In the genomic region with DNA sequence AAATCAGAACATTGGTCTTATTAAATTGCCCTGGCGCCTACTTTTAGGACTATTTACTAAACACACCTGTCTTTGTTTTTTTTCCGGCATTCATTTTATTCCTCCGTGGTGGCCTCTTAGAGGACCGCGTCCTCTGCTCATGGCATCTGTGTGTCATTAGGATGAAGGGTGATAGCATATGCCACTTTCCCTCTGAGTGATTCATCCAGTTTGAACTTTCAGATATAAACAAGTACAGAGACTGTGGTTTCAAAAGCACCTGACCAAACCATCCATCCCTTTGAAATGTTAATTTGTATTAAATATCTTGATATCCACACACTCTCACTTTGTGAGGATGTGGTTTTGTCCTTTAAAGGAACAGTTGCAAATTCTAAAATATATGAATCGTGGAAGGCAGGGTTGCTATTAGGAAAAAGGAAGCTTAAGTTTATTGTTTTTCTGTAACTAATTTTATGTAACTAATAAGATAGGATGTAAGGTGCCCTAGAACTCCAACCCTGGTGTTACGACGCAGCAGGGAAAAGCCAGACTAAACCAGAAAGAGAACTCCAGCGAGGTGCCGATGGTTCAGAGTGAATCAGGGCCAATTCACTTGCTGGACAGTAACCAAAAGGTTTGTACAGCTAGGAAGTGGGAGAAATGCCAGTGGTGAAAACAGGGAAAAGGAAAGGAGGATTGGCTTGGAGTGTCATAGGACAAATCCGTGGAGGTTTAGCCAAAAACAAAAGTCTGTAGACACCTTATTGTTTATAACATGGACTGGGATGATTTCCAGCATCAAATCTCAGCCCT, we compare ENCODE assay signal across 12 cellular contexts.
DNase-seq lines count a peak whose midpoint lies in the region; ATAC-seq and TF ChIP-seq lines count a peak whose summit lies in the region.
"Had no signal": no experiment of that assay in that cellular context is flagged by ENCODE, and none has a peak within 500 bp of the region (broad histone marks: within the 10 kb centered on the region; RNA-seq: fewer than 3 reads in every experiment).

No MANE protein-coding gene starts in this region.

- TF ChIP-seq RAD21 in SK-N-SH (IDR thresholded peaks at IDR 0.05; ENCODE audit: low read length) = no peak

- H4K20me1 ChIP-seq in SK-N-SH (ENCODE audit: insufficient read depth) = no peaks in the 10 kb centered on the region; the same call in 1 of the 2 replicates

- H3K27me3 Mint-ChIP-seq in activated CD8-positive, alpha-beta T cell treated with anti-CD3 and anti-CD28 coated beads for 36 hours = no peaks in the 10 kb centered on the region
- H3K27me3 Mint-ChIP-seq in activated CD8-positive, alpha-beta T cell treated with anti-CD3 and anti-CD28 coated beads, Interleukin-2, amount 10 ng/mL, durations not matched to agents 7 days and 5 days (ENCODE audit: low read depth) = no peaks in the 10 kb centered on the region
- H3K27me3 Mint-ChIP-seq: stimulated activated memory B cell treated with anti-CD40 and anti-IgM and Interleukin-4, amounts not matched to agents 10 μg/mL and 1 μg/mL and 100 μg/mL, for 72 hours had no signal

- WGBS in SK-N-SH (ENCODE audit: low lambda C conversion rate) = 64% methylated on average over 11 of the region's 11 CpGs

- no peaks in the 10 kb centered on the region for H3K79me2 ChIP-seq in SK-N-SH (ENCODE audit: insufficient read depth)

- H3K9me3 ChIP-seq in SK-N-SH = no peaks in the 10 kb centered on the region
- H3K9me3 ChIP-seq: BE2C had no signal

- no peak overlapping the region for H3K27ac ChIP-seq in SK-N-SH (ENCODE audit: low read depth in 2 of 2, low read length in 1 of 2)

- no peak overlapping the region for H3K4me3 ChIP-seq in SK-N-SH (ENCODE audit: low read depth in 2 of 2, low read length in 1 of 2)
- H3K4me3 ChIP-seq in fibroblast of pulmonary artery (replicated peaks; ENCODE audit: low read depth, low read length) = no peak overlapping the region

- TF ChIP-seq EP300 in SK-N-SH (IDR thresholded peaks at IDR 0.05; ENCODE audit: borderline replicate concordance in 1 of 2, low read depth in 1 of 2, low read length in 1 of 2) = no peak

- peaks cover 9 to 22% of the 10 kb centered on the region in 2 experiments; a peak in 3 of 4 replicates for H3K4me1 ChIP-seq in SK-N-SH (ENCODE audit: control insufficient read depth in 1 of 2, insufficient read depth in 2 of 2, low read depth in 1 of 2, low read length in 1 of 2)

- H3K9me3 Mint-ChIP-seq in activated CD8-positive, alpha-beta T cell treated with anti-CD3 and anti-CD28 coated beads for 36 hours = no peaks in the 10 kb centered on the region
- no peaks in the 10 kb centered on the region for H3K9me3 Mint-ChIP-seq in activated CD8-positive, alpha-beta T cell treated with anti-CD3 and anti-CD28 coated beads, Interleukin-2, amount 10 ng/mL, durations not matched to agents 7 days and 5 days (ENCODE audit: insufficient read depth)
- H3K9me3 Mint-ChIP-seq: stimulated activated memory B cell treated with anti-CD40 and anti-IgM and Interleukin-4, amounts not matched to agents 10 μg/mL and 1 μg/mL and 100 μg/mL, for 72 hours had no signal

- POLR2A ChIA-PET in activated CD8-positive, alpha-beta T cell treated with anti-CD3 and anti-CD28 coated beads for 36 hours (lab: Charles Lee) = no interaction called here
- POLR2A ChIA-PET in activated CD8-positive, alpha-beta T cell treated with anti-CD3 and anti-CD28 coated beads, Interleukin-2, amount 10 ng/mL, durations not matched to agents 7 days and 5 days (lab: Charles Lee) = no interaction called here
- POLR2A ChIA-PET in SK-N-SH (lab: Yijun Ruan, JAX) = no interaction called here

- H3K36me3 ChIP-seq in SK-N-SH (replicated peaks in 1 of 2; ENCODE audit: control insufficient read depth in 1 of 2, insufficient read depth in 2 of 2, low read length in 1 of 2) = no peaks in the 10 kb centered on the region
- H3K36me3 ChIP-seq: BE2C had no signal

- H3K4me2 ChIP-seq in SK-N-SH = peak overlapping the region; percentile 57; the same call in 1 of the 2 replicates

- no peak overlapping the region for H3K9ac ChIP-seq in SK-N-SH

- H3K4me3 Mint-ChIP-seq in activated CD8-positive, alpha-beta T cell treated with anti-CD3 and anti-CD28 coated beads for 36 hours = no peak overlapping the region
- no peak overlapping the region for H3K4me3 Mint-ChIP-seq in activated CD8-positive, alpha-beta T cell treated with anti-CD3 and anti-CD28 coated beads, Interleukin-2, amount 10 ng/mL, durations not matched to agents 7 days and 5 days
- H3K4me3 Mint-ChIP-seq: stimulated activated memory B cell treated with anti-CD40 and anti-IgM and Interleukin-4, amounts not matched to agents 10 μg/mL and 1 μg/mL and 100 μg/mL, for 72 hours had no signal

- H3F3A ChIP-seq in SK-N-SH (replicated peaks; ENCODE audit: insufficient read depth) = peaks cover 5% of the 10 kb centered on the region

- no peaks in the 10 kb centered on the region for H3K9me2 ChIP-seq in SK-N-SH

- H2AFZ ChIP-seq in SK-N-SH (ENCODE audit: low read depth) = no peak overlapping the region

- CTCF ChIA-PET in activated CD8-positive, alpha-beta T cell treated with anti-CD3 and anti-CD28 coated beads for 36 hours (lab: Charles Lee) = no interaction called here
- CTCF ChIA-PET in activated CD8-positive, alpha-beta T cell treated with anti-CD3 and anti-CD28 coated beads, Interleukin-2, amount 10 ng/mL, durations not matched to agents 7 days and 5 days (lab: Charles Lee) = no interaction called here
- CTCF ChIA-PET in SK-N-SH (lab: Yijun Ruan, JAX) = no interaction called here

- peaks cover 4% of the 10 kb centered on the region for H3K36me3 Mint-ChIP-seq in activated CD8-positive, alpha-beta T cell treated with anti-CD3 and anti-CD28 coated beads for 36 hours (ENCODE audit: low read depth)
- H3K36me3 Mint-ChIP-seq in activated CD8-positive, alpha-beta T cell treated with anti-CD3 and anti-CD28 coated beads, Interleukin-2, amount 10 ng/mL, durations not matched to agents 7 days and 5 days (ENCODE audit: low read depth) = no peaks in the 10 kb centered on the region

- no peaks in the 10 kb centered on the region for H3K27me3 ChIP-seq in SK-N-SH (ENCODE audit: insufficient read depth)
- H3K27me3 ChIP-seq: BE2C had no signal

- H3K27ac Mint-ChIP-seq in activated CD8-positive, alpha-beta T cell treated with anti-CD3 and anti-CD28 coated beads for 36 hours = no peak overlapping the region
- no peak overlapping the region for H3K27ac Mint-ChIP-seq in activated CD8-positive, alpha-beta T cell treated with anti-CD3 and anti-CD28 coated beads, Interleukin-2, amount 10 ng/mL, durations not matched to agents 7 days and 5 days
- H3K27ac Mint-ChIP-seq: stimulated activated memory B cell treated with anti-CD40 and anti-IgM and Interleukin-4, amounts not matched to agents 10 μg/mL and 1 μg/mL and 100 μg/mL, for 72 hours had no signal

- H3K4me1 Mint-ChIP-seq in activated CD8-positive, alpha-beta T cell treated with anti-CD3 and anti-CD28 coated beads for 36 hours (ENCODE audit: low read depth) = peaks cover 29% of the 10 kb centered on the region
- peaks cover 30% of the 10 kb centered on the region for H3K4me1 Mint-ChIP-seq in activated CD8-positive, alpha-beta T cell treated with anti-CD3 and anti-CD28 coated beads, Interleukin-2, amount 10 ng/mL, durations not matched to agents 7 days and 5 days (ENCODE audit: low read depth)

- no peak for TF ChIP-seq CTCF in activated CD8-positive, alpha-beta T cell treated with anti-CD3 and anti-CD28 coated beads for 36 hours (IDR thresholded peaks at IDR 0.05)
- no peak for TF ChIP-seq CTCF in SK-N-SH (IDR thresholded peaks at IDR 0.05)
- no peak for TF ChIP-seq CTCF in fibroblast of pulmonary artery (IDR thresholded peaks at IDR 0.05; ENCODE audit: low read length, missing control alignments)

- no peak for ATAC-seq in activated CD8-positive, alpha-beta T cell treated with anti-CD3 and anti-CD28 coated beads for 36 hours
- ATAC-seq in activated CD8-positive, alpha-beta T cell treated with anti-CD3 and anti-CD28 coated beads, Interleukin-2, amount 10 ng/mL, durations not matched to agents 7 days and 5 days = no peak
- ATAC-seq in HG03442 (IDR thresholded peaks at IDR 0.05; ENCODE audit: unreplicated experiment) (no peak), GM18868 (IDR thresholded peaks at IDR 0.05; ENCODE audit: unreplicated experiment) (no peak)
- ATAC-seq: stimulated activated memory B cell treated with anti-CD40 and anti-IgM and Interleukin-4, amounts not matched to agents 10 μg/mL and 1 μg/mL and 100 μg/mL, for 72 hours had no signal

- DNase-seq in activated CD8-positive, alpha-beta T cell treated with anti-CD3 and anti-CD28 coated beads for 36 hours = peak; percentile 21
- no peak for DNase-seq in activated CD8-positive, alpha-beta T cell treated with anti-CD3 and anti-CD28 coated beads, Interleukin-2, amount 10 ng/mL, durations not matched to agents 7 days and 5 days
- DNase-seq in SK-N-SH = no peak
- DNase-seq in fibroblast of pulmonary artery (ENCODE audit: low read depth) = peak; percentile 78
- peak; percentile 53 for DNase-seq in stromal cell of bone marrow (ENCODE audit: low read depth)
- DNase-seq in dedifferentiated amniotic fluid mesenchymal stem cell (ENCODE audit: extremely low spot score) = no peak
- DNase-seq: BE2C, NCI-H1048, T1000 had no signal

- intact Hi-C loops in activated CD8-positive, alpha-beta T cell treated with anti-CD3 and anti-CD28 coated beads for 36 hours (cut with micrococcal nuclease) = no loop called here

TF ChIP-seq in SK-N-SH, 30 proteins besides CTCF, POLR2A, EP300 and RAD21 (continues in another document):
- TF ChIP-seq ELF1 (IDR thresholded peaks at IDR 0.05) (no peak), EZH2phosphoT487 (IDR thresholded peaks at IDR 0.05; ENCODE audit: borderline replicate concordance, low read depth) (no peak), MXI1 (IDR thresholded peaks at IDR 0.05; ENCODE audit: low read depth, low read length) (no peak), RFX5 (IDR thresholded peaks at IDR 0.05; ENCODE audit: low read length) (no peak), TAF1 (IDR thresholded peaks at IDR 0.05; ENCODE audit: borderline replicate concordance, low read depth, low read length) (no peak), SMC3 (IDR thresholded peaks at IDR 0.05; ENCODE audit: low read depth, low read length) (no peak)

Comparison
In these comparisons a context has a peak if more than half of its experiments do, and no peak if none do; other contexts are left out.
1. DNase-seq: peak in activated CD8-positive, alpha-beta T cell treated with anti-CD3 and anti-CD28 coated beads for 36 hours (single experiment), fibroblast of pulmonary artery (single experiment) and stromal cell of bone marrow (single experiment); none in activated CD8-positive, alpha-beta T cell treated with anti-CD3 and anti-CD28 coated beads, Interleukin-2, amount 10 ng/mL, durations not matched to agents 7 days and 5 days (single experiment), SK-N-SH (single experiment) and dedifferentiated amniotic fluid mesenchymal stem cell (single experiment).